In the genomic region with DNA sequence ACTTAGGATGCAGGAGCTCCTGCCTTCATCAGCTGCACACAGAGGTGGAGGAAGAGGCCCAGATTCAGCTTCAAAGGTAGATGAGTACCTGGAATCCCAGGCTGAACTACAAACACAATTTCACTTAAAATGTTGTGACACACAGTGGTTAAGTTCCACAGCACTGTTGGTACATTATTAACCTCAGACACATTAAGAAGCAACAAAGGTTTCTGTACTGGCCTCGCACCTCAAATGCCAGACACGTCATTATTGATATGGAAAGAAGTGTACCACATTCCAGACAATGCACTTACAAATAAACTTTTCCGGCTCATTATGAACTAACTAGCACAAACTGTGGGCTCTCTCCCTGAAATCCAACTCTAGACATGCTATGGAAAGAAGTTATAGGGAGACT, we compare ENCODE assay signal across 18 cellular contexts.
"Had no signal": no experiment of that assay in that cellular context is flagged by ENCODE, and none has a peak within 500 bp of the region (broad histone marks: within the 10 kb centered on the region; RNA-seq: fewer than 3 reads in every experiment).

No MANE protein-coding gene starts in this region.

- H3K4me3 ChIP-seq: coronary artery, lower lobe of right lung, sigmoid colon, spleen, upper lobe of left lung had no signal

- H3K9me3 Mint-ChIP-seq: activated CD4-positive, alpha-beta memory T cell treated with anti-CD3 and anti-CD28 coated beads, Interleukin-2, amount 10 ng/mL, durations not matched to agents 7 days and 5 days; activated T-cell treated with anti-CD3 and anti-CD28 coated beads, Interleukin-2, amount 50 U/mL, for 24 hours; immature natural killer cell; mesothelial cell of epicardium; stimulated activated naive CD8-positive, alpha-beta T cell treated with anti-CD3 and anti-CD28 coated beads, Interleukin-15, Interleukin-2, amounts not matched to agents 100 ng/mL and 50 ng/mL, for 24 hours had no signal

- H3K27me3 Mint-ChIP-seq: activated CD4-positive, alpha-beta memory T cell treated with anti-CD3 and anti-CD28 coated beads, Interleukin-2, amount 10 ng/mL, durations not matched to agents 7 days and 5 days; activated CD4-positive, alpha-beta T cell treated with anti-CD3 and anti-CD28 coated beads for 36 hours; activated T-cell treated with anti-CD3 and anti-CD28 coated beads, Interleukin-2, amount 50 U/mL, for 24 hours; stimulated activated naive CD8-positive, alpha-beta T cell treated with anti-CD3 and anti-CD28 coated beads, Interleukin-15, Interleukin-2, amounts not matched to agents 100 ng/mL and 50 ng/mL, for 24 hours had no signal

- H3K27ac ChIP-seq: coronary artery, lower lobe of right lung, sigmoid colon, upper lobe of left lung had no signal

- DNase-seq: activated CD4-positive, alpha-beta memory T cell treated with anti-CD3 and anti-CD28 coated beads, Interleukin-2, amount 10 ng/mL, durations not matched to agents 7 days and 5 days; activated CD4-positive, alpha-beta T cell treated with anti-CD3 and anti-CD28 coated beads for 36 hours; activated effector memory CD4-positive, alpha-beta T cell treated with Interleukin-2 at 50 U/mL for 16 hours; activated naive CD4-positive, alpha-beta T cell treated with anti-CD3 and anti-CD28 coated beads, Interleukin-2, amount 50 U/mL, for 16 hours; activated T-cell treated with anti-CD3 and anti-CD28 coated beads, Interleukin-2, amount 50 U/mL, for 24 hours; central memory CD4-positive, alpha-beta T cell; effector CD8-positive, alpha-beta T cell; foreskin melanocyte; immature natural killer cell; left colon; lower lobe of right lung; sigmoid colon; spleen; T-helper 2 cell; upper lobe of left lung had no signal

- H3K27ac Mint-ChIP-seq: activated CD4-positive, alpha-beta memory T cell treated with anti-CD3 and anti-CD28 coated beads, Interleukin-2, amount 10 ng/mL, durations not matched to agents 7 days and 5 days; activated CD4-positive, alpha-beta T cell treated with anti-CD3 and anti-CD28 coated beads for 36 hours; activated T-cell treated with anti-CD3 and anti-CD28 coated beads, Interleukin-2, amount 50 U/mL, for 24 hours; mesothelial cell of epicardium; stimulated activated naive CD8-positive, alpha-beta T cell treated with anti-CD3 and anti-CD28 coated beads, Interleukin-15, Interleukin-2, amounts not matched to agents 100 ng/mL and 50 ng/mL, for 24 hours had no signal

- H3K9me3 ChIP-seq: lower lobe of right lung, sigmoid colon, spleen, upper lobe of left lung had no signal

- H3K27me3 ChIP-seq: sigmoid colon, spleen, upper lobe of left lung had no signal

- ATAC-seq: activated CD4-positive, alpha-beta T cell treated with anti-CD3 and anti-CD28 coated beads for 36 hours; left colon had no signal

- H3K36me3 ChIP-seq: lower lobe of right lung, sigmoid colon, upper lobe of left lung had no signal

- H3K4me3 Mint-ChIP-seq: activated CD4-positive, alpha-beta memory T cell treated with anti-CD3 and anti-CD28 coated beads, Interleukin-2, amount 10 ng/mL, durations not matched to agents 7 days and 5 days; activated CD4-positive, alpha-beta T cell treated with anti-CD3 and anti-CD28 coated beads for 36 hours; activated T-cell treated with anti-CD3 and anti-CD28 coated beads, Interleukin-2, amount 50 U/mL, for 24 hours; immature natural killer cell; mesothelial cell of epicardium; stimulated activated naive CD8-positive, alpha-beta T cell treated with anti-CD3 and anti-CD28 coated beads, Interleukin-15, Interleukin-2, amounts not matched to agents 100 ng/mL and 50 ng/mL, for 24 hours had no signal
